Comparison of ENCODE assay signal across 11 cellular contexts in the genomic region with DNA sequence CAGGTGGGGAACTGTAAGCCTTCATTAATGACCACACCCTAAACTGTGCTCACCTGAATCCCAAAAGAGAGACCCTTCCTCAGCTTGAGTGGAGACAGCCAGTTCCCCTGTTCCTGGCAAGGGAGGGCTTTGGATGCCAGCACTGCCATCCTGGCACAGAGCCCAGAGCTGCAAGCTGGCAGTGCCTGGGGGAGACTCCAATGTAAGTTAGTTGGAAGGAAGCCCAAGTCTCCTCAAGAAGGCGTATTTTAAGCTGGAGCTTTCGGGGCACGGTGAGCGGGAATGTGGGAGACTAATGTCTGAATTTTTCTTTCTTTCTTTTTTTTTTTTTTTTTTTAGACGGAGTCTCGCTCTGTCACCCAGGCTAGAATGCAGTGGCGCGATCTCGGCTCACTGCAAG. TPM values are rescaled to one million over a fixed set of nuclear protein-coding genes. Genes with fewer than 3 reads are reported as not detected.
DNase-seq lines count a peak whose midpoint lies in the region; ATAC-seq and TF ChIP-seq lines count a peak whose summit lies in the region.
"Had no signal": no experiment of that assay in that cellular context is flagged by ENCODE, and none has a peak within 500 bp of the region (broad histone marks: within the 10 kb centered on the region; RNA-seq: fewer than 3 reads in every experiment).

No MANE protein-coding gene starts in this region.

- CTCF ChIA-PET in activated CD8-positive, alpha-beta memory T cell treated with anti-CD3 and anti-CD28 coated beads, Interleukin-2, amount 10 ng/mL, durations not matched to agents 7 days and 5 days (lab: Charles Lee), result interaction anchor here (1.6 kb wide), 1 partner anchor 63 kb away, joined by 4 read pairs; no protein-coding TSS in a partner anchor

- no peak for ATAC-seq in upper lobe of right lung
- ATAC-seq in activated CD8-positive, alpha-beta memory T cell treated with anti-CD3 and anti-CD28 coated beads, Interleukin-2, amount 10 ng/mL, durations not matched to agents 7 days and 5 days, result no peak

- peak overlapping the region; percentile 97 for H3K27ac ChIP-seq in upper lobe of right lung

- intact Hi-C loops in upper lobe of right lung (cut with DNase I), result no loop called here

- DNase-seq in NCI-H345 (lab: John Stamatoyannopoulos, UW) (peak; percentile 31), NCI-H345 treated with DMSO at 0.1 percent for 48 hours (lab: John Stamatoyannopoulos, UW; ENCODE audit: unreplicated experiment) (no peak), chondrocyte (ENCODE audit: low spot score) (no peak), middle frontal gyrus (ENCODE audit: extremely low spot score, low spot score) (peak; percentile 51), upper lobe of right lung (peak; percentile 75), SW 1271 (lab: John Stamatoyannopoulos, UW) (no peak), cortex of kidney (lab: John Stamatoyannopoulos, UW) (no peak)
- no peak for DNase-seq in activated CD8-positive, alpha-beta memory T cell treated with anti-CD3 and anti-CD28 coated beads, Interleukin-2, amount 10 ng/mL, durations not matched to agents 7 days and 5 days
- DNase-seq: activated T-cell treated with anti-CD3 and anti-CD28 coated beads, Interleukin-2, amount 50 U/mL, for 24 hours; mesendoderm; NCI-H1092 had no signal

- H3K9me3 ChIP-seq in upper lobe of right lung, result no peaks in the 10 kb centered on the region

- no peaks in the 10 kb centered on the region for H3K36me3 ChIP-seq in upper lobe of right lung

- H3K4me1 ChIP-seq in upper lobe of right lung, result peaks cover 58% of the 10 kb centered on the region

- no peaks in the 10 kb centered on the region for H3K27me3 ChIP-seq in upper lobe of right lung

- no peak overlapping the region for H3K4me3 Mint-ChIP-seq in chondrocyte (ENCODE audit: unreplicated experiment)
- no peak overlapping the region for H3K4me3 Mint-ChIP-seq in activated CD8-positive, alpha-beta memory T cell treated with anti-CD3 and anti-CD28 coated beads, Interleukin-2, amount 10 ng/mL, durations not matched to agents 7 days and 5 days
- H3K4me3 Mint-ChIP-seq: activated T-cell treated with anti-CD3 and anti-CD28 coated beads, Interleukin-2, amount 50 U/mL, for 24 hours had no signal

- peak overlapping the region; percentile 55 for H3K27ac Mint-ChIP-seq in chondrocyte (ENCODE audit: unreplicated experiment)
- no peak overlapping the region for H3K27ac Mint-ChIP-seq in activated CD8-positive, alpha-beta memory T cell treated with anti-CD3 and anti-CD28 coated beads, Interleukin-2, amount 10 ng/mL, durations not matched to agents 7 days and 5 days
- H3K27ac Mint-ChIP-seq: activated T-cell treated with anti-CD3 and anti-CD28 coated beads, Interleukin-2, amount 50 U/mL, for 24 hours had no signal

- H3K4me3 ChIP-seq in upper lobe of right lung, result no peak overlapping the region

- H3K27me3 Mint-ChIP-seq in chondrocyte (ENCODE audit: low read depth), result no peaks in the 10 kb centered on the region
- peaks cover 18% of the 10 kb centered on the region for H3K27me3 Mint-ChIP-seq in activated CD8-positive, alpha-beta memory T cell treated with anti-CD3 and anti-CD28 coated beads, Interleukin-2, amount 10 ng/mL, durations not matched to agents 7 days and 5 days

- TF ChIP-seq CTCF in chondrocyte (IDR thresholded peaks at IDR 0.05) (no peak), upper lobe of right lung (IDR thresholded peaks at IDR 0.05) (no peak)

- H3K9me3 Mint-ChIP-seq in chondrocyte (ENCODE audit: low read depth), result no peaks in the 10 kb centered on the region
- no peaks in the 10 kb centered on the region for H3K9me3 Mint-ChIP-seq in activated CD8-positive, alpha-beta memory T cell treated with anti-CD3 and anti-CD28 coated beads, Interleukin-2, amount 10 ng/mL, durations not matched to agents 7 days and 5 days (ENCODE audit: low read depth)
- H3K9me3 Mint-ChIP-seq: activated T-cell treated with anti-CD3 and anti-CD28 coated beads, Interleukin-2, amount 50 U/mL, for 24 hours had no signal

- H3K4me1 Mint-ChIP-seq in chondrocyte (ENCODE audit: low read depth), result peaks cover 60% of the 10 kb centered on the region
- peaks cover 7% of the 10 kb centered on the region for H3K4me1 Mint-ChIP-seq in activated CD8-positive, alpha-beta memory T cell treated with anti-CD3 and anti-CD28 coated beads, Interleukin-2, amount 10 ng/mL, durations not matched to agents 7 days and 5 days

- H3K36me3 Mint-ChIP-seq in chondrocyte (ENCODE audit: low read depth), result no peaks in the 10 kb centered on the region
- no peaks in the 10 kb centered on the region for H3K36me3 Mint-ChIP-seq in activated CD8-positive, alpha-beta memory T cell treated with anti-CD3 and anti-CD28 coated beads, Interleukin-2, amount 10 ng/mL, durations not matched to agents 7 days and 5 days

RNA-seq across cellular contexts. Expression of gene CDC42EP4, which starts 4.7 kb away (rescaled TPM):
- 9.1 to 10.6 TPM (median 10.5 TPM) in 3 replicates for total RNA-seq in chondrocyte
- total RNA-seq in upper lobe of right lung, result 59.0 TPM
- 1 to 10 TPM; 1.3 to 1.5 TPM for total RNA-seq in activated CD8-positive, alpha-beta memory T cell treated with anti-CD3 and anti-CD28 coated beads, Interleukin-2, amount 10 ng/mL, durations not matched to agents 7 days and 5 days

RNA-seq across cellular contexts. Expression of gene CPSF4L, which starts 45.5 kb away (rescaled TPM):
- total RNA-seq in chondrocyte, result not detected in 3 replicates
- total RNA-seq in upper lobe of right lung, result not detected
- total RNA-seq in activated CD8-positive, alpha-beta memory T cell treated with anti-CD3 and anti-CD28 coated beads, Interleukin-2, amount 10 ng/mL, durations not matched to agents 7 days and 5 days, result not detected

Comparison
In these comparisons a context has a peak if more than half of its experiments do, and no peak if none do; other contexts are left out.
1. DNase-seq: peak in NCI-H345 (single experiment), middle frontal gyrus (single experiment) and upper lobe of right lung (single experiment); none in NCI-H345 treated with DMSO at 0.1 percent for 48 hours (single experiment), chondrocyte (single experiment), activated CD8-positive, alpha-beta memory T cell treated with anti-CD3 and anti-CD28 coated beads, Interleukin-2, amount 10 ng/mL, durations not matched to agents 7 days and 5 days (single experiment), SW 1271 (0 of 2) and cortex of kidney (single experiment).